Comparison of ENCODE assay signal across 8 cellular contexts in the genomic region with DNA sequence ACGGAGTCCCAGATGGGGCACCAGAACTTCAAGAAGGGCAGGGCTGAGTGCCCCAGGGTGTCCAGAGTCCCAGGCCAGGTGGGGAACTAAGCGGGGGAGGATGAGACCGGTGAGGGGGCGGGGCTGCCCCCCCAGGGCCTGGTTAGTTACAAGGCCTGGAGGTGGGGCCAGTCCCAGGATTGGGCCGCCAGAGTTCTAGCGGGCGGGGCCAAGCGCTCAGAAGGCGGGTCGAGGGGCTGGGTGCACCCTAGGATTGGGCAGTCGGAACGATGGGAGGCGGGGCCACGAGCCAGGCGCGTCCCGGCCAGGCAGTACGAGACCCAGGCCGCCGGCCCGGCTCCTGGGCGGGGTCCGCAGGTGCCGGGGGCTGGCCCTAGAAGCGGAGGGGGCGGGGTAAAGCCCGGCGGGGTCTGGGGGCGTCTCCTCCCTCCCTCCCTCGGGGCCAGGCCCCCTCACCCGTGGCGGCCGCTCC. TPM values are rescaled to one million over a fixed set of nuclear protein-coding genes. Genes with fewer than 3 reads are reported as not detected.
A peak's percentile ranks its signal among the peaks of the same experiment; 100 is the strongest.
DNase-seq lines count a peak whose midpoint lies in the region; ATAC-seq and TF ChIP-seq lines count a peak whose summit lies in the region.

No MANE protein-coding gene starts in this region.

- CTCF ChIA-PET in activated CD8-positive, alpha-beta T cell treated with anti-CD3 and anti-CD28 coated beads for 36 hours (lab: Charles Lee), result interaction anchor here (0.9 kb wide), 1 partner anchor 23 kb away, joined by 3 read pairs; no protein-coding TSS in a partner anchor

- DNase-seq in CD4-positive, CD25-positive, alpha-beta regulatory T cell, result peak; percentile 94 to 97 (median 94)
- DNase-seq in HK-2 (ENCODE audit: unreplicated experiment), result peak; percentile 97
- peak; percentile 97 for DNase-seq in NCI-H82 (lab: John Stamatoyannopoulos, UW)
- DNase-seq in activated CD8-positive, alpha-beta T cell treated with anti-CD3 and anti-CD28 coated beads for 36 hours, result peak; percentile 98
- DNase-seq in ecto neural progenitor cell (ENCODE audit: low spot score), result peak; percentile 97
- DNase-seq in lung (ENCODE audit: low spot score), result peak; percentile 97
- DNase-seq in stimulated activated CD4-positive, alpha-beta T cell treated with anti-CD3 and anti-CD28 coated beads, TNF-alpha, amount 100 ng/mL, for 24 hours (ENCODE audit: low read depth in 3 of 3), result peak; percentile 87 to 99 (median 91)

- peaks cover 5% of the 10 kb centered on the region for H3K27me3 Mint-ChIP-seq in CD4-positive, CD25-positive, alpha-beta regulatory T cell
- no peaks in the 10 kb centered on the region for H3K27me3 Mint-ChIP-seq in activated CD8-positive, alpha-beta T cell treated with anti-CD3 and anti-CD28 coated beads for 36 hours

- H3K27ac ChIP-seq in CD4-positive, CD25-positive, alpha-beta regulatory T cell (ENCODE audit: insufficient read depth, low read length, poor library complexity, severe bottlenecking), result peak overlapping the region; percentile 98
- H3K27ac ChIP-seq in lung (ENCODE audit: low read depth in 1 of 2, low read length in 1 of 2), result peak overlapping the region; percentile 94 to 96

- H3K27ac Mint-ChIP-seq in CD4-positive, CD25-positive, alpha-beta regulatory T cell, result peak overlapping the region; percentile 86 to 92 (median 88)
- peak overlapping the region; percentile 87 for H3K27ac Mint-ChIP-seq in activated CD8-positive, alpha-beta T cell treated with anti-CD3 and anti-CD28 coated beads for 36 hours

- no peak for TF ChIP-seq CTCF in activated CD8-positive, alpha-beta T cell treated with anti-CD3 and anti-CD28 coated beads for 36 hours (IDR thresholded peaks at IDR 0.05)
- TF ChIP-seq CTCF in lung (IDR thresholded peaks at IDR 0.05; ENCODE audit: control extremely low read depth, extremely low read depth), result no peak

- H3K4me1 ChIP-seq in CD4-positive, CD25-positive, alpha-beta regulatory T cell (ENCODE audit: control insufficient read depth, insufficient read depth, low read length, poor library complexity, severe bottlenecking), result peaks cover 16% of the 10 kb centered on the region
- peaks cover 0 to 2% of the 10 kb centered on the region in 2 donors for H3K4me1 ChIP-seq in lung (ENCODE audit: control insufficient read depth in 2 of 2, insufficient read depth in 2 of 2, low read length in 2 of 2)

- intact Hi-C loops in activated CD8-positive, alpha-beta T cell treated with anti-CD3 and anti-CD28 coated beads for 36 hours (cut with micrococcal nuclease), result no loop called here

- H3K4me1 Mint-ChIP-seq in CD4-positive, CD25-positive, alpha-beta regulatory T cell, result peaks cover 3 to 26% (median 17%) of the 10 kb centered on the region in 4 donors
- peaks cover 12% of the 10 kb centered on the region for H3K4me1 Mint-ChIP-seq in activated CD8-positive, alpha-beta T cell treated with anti-CD3 and anti-CD28 coated beads for 36 hours (ENCODE audit: low read depth)

- H3K27me3 ChIP-seq in CD4-positive, CD25-positive, alpha-beta regulatory T cell (ENCODE audit: control insufficient read depth, insufficient read depth, low read length), result no peaks in the 10 kb centered on the region
- H3K27me3 ChIP-seq in lung (ENCODE audit: control insufficient read depth, insufficient read depth), result no peaks in the 10 kb centered on the region

- peak overlapping the region; percentile 87 to 95 (median 90) for H3K4me3 Mint-ChIP-seq in CD4-positive, CD25-positive, alpha-beta regulatory T cell
- H3K4me3 Mint-ChIP-seq in activated CD8-positive, alpha-beta T cell treated with anti-CD3 and anti-CD28 coated beads for 36 hours, result peak overlapping the region; percentile 86

- H3K36me3 Mint-ChIP-seq in CD4-positive, CD25-positive, alpha-beta regulatory T cell, result peaks cover 10% of the 10 kb centered on the region
- peaks cover 17% of the 10 kb centered on the region for H3K36me3 Mint-ChIP-seq in activated CD8-positive, alpha-beta T cell treated with anti-CD3 and anti-CD28 coated beads for 36 hours (ENCODE audit: low read depth)

- POLR2A ChIA-PET in activated CD8-positive, alpha-beta T cell treated with anti-CD3 and anti-CD28 coated beads for 36 hours (lab: Charles Lee), result interaction anchor here (0.6 to 1.0 kb wide), 2 partner anchors 17 to 239 kb away, joined by 3 to 4 read pairs; no protein-coding TSS in a partner anchor

- peak overlapping the region; percentile 51 for H3K4me3 ChIP-seq in CD4-positive, CD25-positive, alpha-beta regulatory T cell (ENCODE audit: low read depth, low read length)
- H3K4me3 ChIP-seq in lung, result peak overlapping the region; percentile 89

- no peaks in the 10 kb centered on the region for H3K36me3 ChIP-seq in CD4-positive, CD25-positive, alpha-beta regulatory T cell (ENCODE audit: control insufficient read depth, insufficient read depth, low read length)
- peaks cover 0 to 6% of the 10 kb centered on the region in 2 donors for H3K36me3 ChIP-seq in lung (ENCODE audit: control insufficient read depth in 2 of 2, insufficient read depth in 2 of 2, low read length in 2 of 2)

- H3K9me3 Mint-ChIP-seq in CD4-positive, CD25-positive, alpha-beta regulatory T cell, result no peaks in the 10 kb centered on the region
- H3K9me3 Mint-ChIP-seq in activated CD8-positive, alpha-beta T cell treated with anti-CD3 and anti-CD28 coated beads for 36 hours, result no peaks in the 10 kb centered on the region

- 1% methylated on average over 24 to 33 of the region's 33 CpGs for WGBS in lung, 2 donors

- peak; percentile 93 to 94 for ATAC-seq in CD4-positive, CD25-positive, alpha-beta regulatory T cell (ENCODE audit: low read depth in 2 of 2)
- ATAC-seq in GM19463 (IDR thresholded peaks at IDR 0.05; ENCODE audit: unreplicated experiment), result peak; percentile 96
- peak; percentile 95 for ATAC-seq in activated CD8-positive, alpha-beta T cell treated with anti-CD3 and anti-CD28 coated beads for 36 hours
- ATAC-seq in lung (ENCODE audit: insufficient read depth, low FRiP score), result peak; percentile 93

- no peaks in the 10 kb centered on the region for H3K9me3 ChIP-seq in CD4-positive, CD25-positive, alpha-beta regulatory T cell (ENCODE audit: control insufficient read depth in 2 of 2, low read length in 2 of 2)
- H3K9me3 ChIP-seq in lung (ENCODE audit: control insufficient read depth in 2 of 2, insufficient read depth in 1 of 2, low read length in 1 of 2), result no peaks in the 10 kb centered on the region

RNA-seq across cellular contexts. Expression of a gene that starts 0.6 kb away (rescaled TPM):
- 12.2 TPM for total RNA-seq in CD4-positive, CD25-positive, alpha-beta regulatory T cell
- polyA plus RNA-seq in CD4-positive, CD25-positive, alpha-beta regulatory T cell, result 1 to 10 TPM; 1.3 to 2.9 (median 2.6) TPM
- 10 to 100 TPM; 11.1 to 14.7 TPM for total RNA-seq in activated CD8-positive, alpha-beta T cell treated with anti-CD3 and anti-CD28 coated beads for 36 hours
- 10 to 100 TPM in 1 of 2 donors, 1 to 10 TPM in 1; 5.4 to 12.9 TPM for total RNA-seq in lung
- polyA plus RNA-seq in lung, result 10 to 100 TPM in 1 of 2 donors, 1 to 10 TPM in 1; 7.7 to 10.2 TPM

RNA-seq across cellular contexts. Expression of a gene that starts 23.9 kb away (rescaled TPM):
- 39.3 TPM for total RNA-seq in CD4-positive, CD25-positive, alpha-beta regulatory T cell
- polyA plus RNA-seq in CD4-positive, CD25-positive, alpha-beta regulatory T cell, result 10 to 100 TPM; 27.3 to 39.2 (median 36.1) TPM
- total RNA-seq in activated CD8-positive, alpha-beta T cell treated with anti-CD3 and anti-CD28 coated beads for 36 hours, result 10 to 100 TPM; 51.2 to 53.9 TPM
- total RNA-seq in lung, result 10 to 100 TPM; 31.7 to 46.4 TPM
- 10 to 100 TPM; 34.4 to 58.8 TPM for polyA plus RNA-seq in lung

RNA-seq across cellular contexts. Expression of a gene that starts 24.2 kb away (rescaled TPM):
- not detected for total RNA-seq in CD4-positive, CD25-positive, alpha-beta regulatory T cell
- not detected for polyA plus RNA-seq in CD4-positive, CD25-positive, alpha-beta regulatory T cell
- not detected for total RNA-seq in activated CD8-positive, alpha-beta T cell treated with anti-CD3 and anti-CD28 coated beads for 36 hours
- under 1 TPM in 1 of 2 donors, not detected in 1; 0.34 TPM for total RNA-seq in lung
- polyA plus RNA-seq in lung, result under 1 TPM in 1 of 2 donors, not detected in 1; 0.15 TPM

RNA-seq across cellular contexts. Expression of a gene that starts 33.6 kb away (rescaled TPM):
- total RNA-seq in CD4-positive, CD25-positive, alpha-beta regulatory T cell, result not detected
- polyA plus RNA-seq in CD4-positive, CD25-positive, alpha-beta regulatory T cell, result not detected
- total RNA-seq in activated CD8-positive, alpha-beta T cell treated with anti-CD3 and anti-CD28 coated beads for 36 hours, result not detected
- 10 to 100 TPM; 16.5 to 34.9 TPM for total RNA-seq in lung
- polyA plus RNA-seq in lung, result 10 to 100 TPM; 17.2 to 27.8 TPM

RNA-seq across cellular contexts. Expression of a gene that starts 54.0 kb away (rescaled TPM):
- total RNA-seq in CD4-positive, CD25-positive, alpha-beta regulatory T cell, result 48.9 TPM
- polyA plus RNA-seq in CD4-positive, CD25-positive, alpha-beta regulatory T cell, result 100 to 1,000 TPM; 105 to 113 (median 108) TPM
- total RNA-seq in activated CD8-positive, alpha-beta T cell treated with anti-CD3 and anti-CD28 coated beads for 36 hours, result 10 to 100 TPM; 41.3 to 45.7 TPM
- total RNA-seq in lung, result 10 to 100 TPM; 19.2 to 64.2 TPM
- 10 to 100 TPM; 56.9 to 82.8 TPM for polyA plus RNA-seq in lung

Comparison
In these comparisons a context has a peak if more than half of its experiments do, and no peak if none do; other contexts are left out.
1. Peak in every context shown above with its lines: DNase-seq, ATAC-seq, H3K4me3 ChIP-seq and H3K27ac ChIP-seq.